Comparison of ENCODE assay signal across 1 cellular context in the genomic region with DNA sequence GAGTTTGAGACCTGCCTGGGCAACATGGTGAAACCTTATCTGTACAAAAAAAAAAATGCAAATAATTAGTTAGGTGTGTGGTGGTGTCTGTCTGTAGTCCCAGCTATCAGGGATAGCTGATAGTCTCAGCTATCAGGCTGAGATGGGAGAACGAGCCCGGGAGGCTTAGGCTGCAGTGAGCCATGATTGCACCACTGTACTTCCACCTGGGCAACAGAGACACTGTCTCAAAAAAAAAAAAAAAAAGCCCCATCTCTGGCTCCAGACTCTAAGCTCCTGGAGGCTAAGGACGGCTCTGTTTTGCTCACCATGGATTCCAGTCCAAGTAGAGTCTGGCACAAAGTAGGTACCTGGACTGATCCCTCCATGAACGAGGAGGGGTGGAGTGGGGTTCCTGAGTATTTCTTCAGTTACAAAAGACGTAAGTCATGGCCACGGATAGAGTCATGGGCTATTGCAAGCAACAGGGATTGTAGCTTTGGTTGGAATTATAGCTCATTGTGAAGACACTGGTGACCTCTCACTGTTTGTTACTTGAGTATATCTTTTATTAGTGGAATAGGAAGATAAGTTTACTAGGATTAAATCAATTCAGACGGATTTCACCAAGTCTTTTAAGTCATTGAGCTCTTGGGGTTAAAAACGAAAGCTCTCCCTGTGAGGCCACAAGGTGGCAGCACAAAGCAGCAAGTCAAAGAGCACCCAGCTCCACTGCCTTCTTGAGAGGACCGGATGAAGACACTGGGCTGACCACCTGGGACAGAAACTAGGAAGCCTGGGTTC.
A peak's percentile ranks its signal among the peaks of the same experiment; 100 is the strongest.
TF ChIP-seq lines count a peak whose summit lies in the region.

No MANE protein-coding gene starts in this region.

TF ChIP-seq in GM12878, 131 proteins besides CTCF, POLR2A, EP300 and RAD21:
- TF ChIP-seq, protein P1, sequence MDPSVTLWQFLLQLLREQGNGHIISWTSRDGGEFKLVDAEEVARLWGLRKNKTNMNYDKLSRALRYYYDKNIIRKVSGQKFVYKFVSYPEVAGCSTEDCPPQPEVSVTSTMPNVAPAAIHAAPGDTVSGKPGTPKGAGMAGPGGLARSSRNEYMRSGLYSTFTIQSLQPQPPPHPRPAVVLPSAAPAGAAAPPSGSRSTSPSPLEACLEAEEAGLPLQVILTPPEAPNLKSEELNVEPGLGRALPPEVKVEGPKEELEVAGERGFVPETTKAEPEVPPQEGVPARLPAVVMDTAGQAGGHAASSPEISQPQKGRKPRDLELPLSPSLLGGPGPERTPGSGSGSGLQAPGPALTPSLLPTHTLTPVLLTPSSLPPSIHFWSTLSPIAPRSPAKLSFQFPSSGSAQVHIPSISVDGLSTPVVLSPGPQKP (IDR thresholded peaks at IDR 0.05; ENCODE audit: low read depth, low read length) = no peak
- TF ChIP-seq RB1 (IDR thresholded peaks at IDR 0.05; ENCODE audit: borderline replicate concordance) (no peak), SIX5 (IDR thresholded peaks at IDR 0.05; ENCODE audit: low read depth, low read length, severe bottlenecking) (no peak), NFYA (IDR thresholded peaks at IDR 0.05; ENCODE audit: borderline replicate concordance, low read depth, low read length) (no peak), MXI1 (IDR thresholded peaks at IDR 0.05; ENCODE audit: low read depth, low read length) (no peak), MTA2 (IDR thresholded peaks at IDR 0.05; ENCODE audit: low read depth) (no peak), CHD1 (IDR thresholded peaks at IDR 0.05; ENCODE audit: low read depth, low read length) (no peak), POLR2AphosphoS2 (IDR thresholded peaks at IDR 0.05; ENCODE audit: low read depth, low read length) (no peak), ZNF24 (IDR thresholded peaks at IDR 0.05) (peak; percentile 84), ZNF274 (IDR thresholded peaks at IDR 0.05; ENCODE audit: insufficient read depth, insufficient read length) (no peak), ETV6 (conservative IDR thresholded peaks at IDR 0.05 in 1 of 2, IDR thresholded peaks at IDR 0.05 in 1 of 2; ENCODE audit: borderline replicate concordance in 1 of 2, low read depth in 1 of 2) (no peak), YY1 (IDR thresholded peaks at IDR 0.05; ENCODE audit: low read depth, low read length) (peak; percentile 58; the same call in 1 of the 2 replicates), ASH2L (IDR thresholded peaks at IDR 0.05; ENCODE audit: borderline replicate concordance, low read depth) (no peak), HCFC1 (IDR thresholded peaks at IDR 0.05; ENCODE audit: low read length) (no peak), TCF7 (IDR thresholded peaks at IDR 0.05; ENCODE audit: borderline replicate concordance) (no peak), BCL11A (IDR thresholded peaks at IDR 0.05; ENCODE audit: low read depth, low read length) (no peak), SMC3 (IDR thresholded peaks at IDR 0.05; ENCODE audit: borderline replicate concordance, low read length) (peak; percentile 91), NFXL1 (IDR thresholded peaks at IDR 0.05; ENCODE audit: borderline replicate concordance) (no peak)
- TF ChIP-seq, protein P2, sequence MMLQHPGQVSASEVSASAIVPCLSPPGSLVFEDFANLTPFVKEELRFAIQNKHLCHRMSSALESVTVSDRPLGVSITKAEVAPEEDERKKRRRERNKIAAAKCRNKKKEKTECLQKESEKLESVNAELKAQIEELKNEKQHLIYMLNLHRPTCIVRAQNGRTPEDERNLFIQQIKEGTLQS (IDR thresholded peaks at IDR 0.05; ENCODE audit: borderline replicate concordance, extremely low read depth, low read depth, low read length) = no peak
